Comparison of ENCODE assay signal across 11 cellular contexts in genomic region chr20:38892091-38892981, GRCh38. TPM values are rescaled to one million over a fixed set of nuclear protein-coding genes. Genes with fewer than 3 reads are reported as not detected.
DNase-seq lines count a peak whose midpoint lies in the region; ATAC-seq and TF ChIP-seq lines count a peak whose summit lies in the region.
"Had no signal": no experiment of that assay in that cellular context is flagged by ENCODE, and none has a peak within 500 bp of the region (broad histone marks: within the 10 kb centered on the region; RNA-seq: fewer than 3 reads in every experiment).

No MANE protein-coding gene starts in this region.

- H3K4me3 ChIP-seq in GM12865 (ENCODE audit: low read depth, low read length) (no peak overlapping the region), upper lobe of right lung (no peak overlapping the region)
- H3K4me3 ChIP-seq: SK-N-MC had no signal

- H3K9me3 ChIP-seq in upper lobe of right lung = no peaks in the 10 kb centered on the region

- ATAC-seq in GM21390 (IDR thresholded peaks at IDR 0.05; ENCODE audit: unreplicated experiment) (peak; percentile 49), HG03439 (IDR thresholded peaks at IDR 0.05; ENCODE audit: unreplicated experiment) (peak; percentile 38), GM18861 (IDR thresholded peaks at IDR 0.05; ENCODE audit: unreplicated experiment) (no peak), upper lobe of right lung (no peak)
- ATAC-seq in activated naive CD8-positive, alpha-beta T cell treated with anti-CD3 and anti-CD28 coated beads, Interleukin-2, amount 50 U/mL, for 24 hours = peak; percentile 13
- ATAC-seq: HepG2 had no signal

- intact Hi-C loops in upper lobe of right lung (cut with DNase I) = loop anchor here (10.0 kb wide), 1 partner anchor 238 kb away; no protein-coding TSS in a partner anchor

- H3K4me1 ChIP-seq in upper lobe of right lung = no peaks in the 10 kb centered on the region

- H3K4me1 Mint-ChIP-seq in activated naive CD8-positive, alpha-beta T cell treated with anti-CD3 and anti-CD28 coated beads, Interleukin-2, amount 50 U/mL, for 24 hours = peaks cover 59% of the 10 kb centered on the region

- H3K27me3 Mint-ChIP-seq in activated naive CD8-positive, alpha-beta T cell treated with anti-CD3 and anti-CD28 coated beads, Interleukin-2, amount 50 U/mL, for 24 hours = no peaks in the 10 kb centered on the region

- H3K36me3 Mint-ChIP-seq in activated naive CD8-positive, alpha-beta T cell treated with anti-CD3 and anti-CD28 coated beads, Interleukin-2, amount 50 U/mL, for 24 hours (ENCODE audit: low read depth) = peaks cover 34% of the 10 kb centered on the region

- H3K36me3 ChIP-seq in upper lobe of right lung = no peaks in the 10 kb centered on the region

- H3K9me3 Mint-ChIP-seq in activated naive CD8-positive, alpha-beta T cell treated with anti-CD3 and anti-CD28 coated beads, Interleukin-2, amount 50 U/mL, for 24 hours = no peaks in the 10 kb centered on the region

- peak; percentile 90 for DNase-seq in GM12865 (ENCODE audit: low read depth)
- DNase-seq in activated naive CD8-positive, alpha-beta T cell treated with anti-CD3 and anti-CD28 coated beads, Interleukin-2, amount 50 U/mL, for 24 hours = no peak
- no peak for DNase-seq in upper lobe of right lung
- no peak for DNase-seq in cerebellar nuclear complex (lab: John Stamatoyannopoulos, UW)
- no peak for DNase-seq in activated effector memory CD4-positive, alpha-beta T cell treated with Interleukin-2 at 50 U/mL for 16 hours
- DNase-seq: DND-41 had no signal

- H3K27ac ChIP-seq in upper lobe of right lung = no peak overlapping the region
- H3K27ac ChIP-seq: SK-N-MC had no signal

- peak overlapping the region; percentile 82 for H3K27ac Mint-ChIP-seq in activated naive CD8-positive, alpha-beta T cell treated with anti-CD3 and anti-CD28 coated beads, Interleukin-2, amount 50 U/mL, for 24 hours

- peaks cover 5% of the 10 kb centered on the region for H3K27me3 ChIP-seq in upper lobe of right lung

- no peak for TF ChIP-seq CTCF in GM12865 (IDR thresholded peaks at IDR 0.05; ENCODE audit: insufficient read depth, low read depth, low read length, missing control alignments)
- no peak for TF ChIP-seq CTCF in upper lobe of right lung (IDR thresholded peaks at IDR 0.05)

- H3K4me3 Mint-ChIP-seq in activated naive CD8-positive, alpha-beta T cell treated with anti-CD3 and anti-CD28 coated beads, Interleukin-2, amount 50 U/mL, for 24 hours = peak overlapping the region; percentile 12

RNA-seq across cellular contexts. Expression of gene FAM83D, which starts 33.9 kb away (rescaled TPM):
- total RNA-seq in upper lobe of right lung = 2.0 TPM

Comparison
In these comparisons a context has a peak if more than half of its experiments do, and no peak if none do; other contexts are left out.
1. ATAC-seq: peak in GM21390 (single experiment), HG03439 (single experiment) and activated naive CD8-positive, alpha-beta T cell treated with anti-CD3 and anti-CD28 coated beads, Interleukin-2, amount 50 U/mL, for 24 hours (single experiment); none in GM18861 (single experiment) and upper lobe of right lung (single experiment).